19 cellular contexts compared by ENCODE assay signal in the genomic region with DNA sequence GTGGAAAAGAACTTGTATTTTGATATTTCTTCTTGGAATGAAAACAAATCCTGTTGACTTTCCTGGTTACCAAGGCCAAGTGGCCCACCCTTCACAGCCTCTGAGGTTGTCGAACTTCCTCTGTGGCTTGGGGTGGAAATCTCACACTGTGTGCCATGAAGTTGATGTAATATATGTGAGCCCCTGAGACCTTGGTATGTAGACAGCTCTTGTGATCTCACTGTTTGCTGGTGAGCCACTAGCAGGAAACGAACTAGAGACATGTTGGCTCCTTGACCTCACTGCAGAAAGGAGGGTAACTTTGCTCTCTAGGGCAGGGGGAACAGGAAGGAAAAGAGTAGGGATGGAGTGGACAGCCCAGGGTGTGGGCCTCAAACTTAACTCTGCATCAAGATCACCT.
DNase-seq lines count a peak whose midpoint lies in the region; ATAC-seq and TF ChIP-seq lines count a peak whose summit lies in the region.
"Had no signal": no experiment of that assay in that cellular context is flagged by ENCODE, and none has a peak within 500 bp of the region (broad histone marks: within the 10 kb centered on the region; RNA-seq: fewer than 3 reads in every experiment).

No MANE protein-coding gene starts in this region.

- H3K4me3 ChIP-seq in BLaER1 treated with 17β-estradiol and CSF1 and Interleukin-3, amounts not matched to agents 10 nM and 100 nM = no peak overlapping the region
- H3K4me3 ChIP-seq in fibroblast of pulmonary artery (replicated peaks; ENCODE audit: low read depth, low read length) (no peak overlapping the region), neutrophil (ENCODE audit: low read depth in 1 of 2, low read length in 1 of 2) (no peak overlapping the region)
- H3K4me3 ChIP-seq: ascending aorta, GM12878, SJSA1 had no signal

- TF ChIP-seq CTCF in fibroblast of pulmonary artery (IDR thresholded peaks at IDR 0.05; ENCODE audit: low read length, missing control alignments) (no peak), neutrophil (IDR thresholded peaks at IDR 0.05) (no peak)

- H3K27ac ChIP-seq in BLaER1 treated with 17β-estradiol and CSF1 and Interleukin-3, amounts not matched to agents 10 nM and 100 nM = peak overlapping the region; percentile 47 to 74 (median 58)
- peak overlapping the region; percentile 23 for H3K27ac ChIP-seq in neutrophil
- H3K27ac ChIP-seq: ascending aorta, SJSA1, WERI-Rb-1 had no signal

- H4K20me1 ChIP-seq in BLaER1 treated with 17β-estradiol and CSF1 and Interleukin-3, amounts not matched to agents 10 nM and 100 nM = no peaks in the 10 kb centered on the region

- peaks cover 45 to 100% (median 67%) of the 10 kb centered on the region in 10 experiments for H3K4me1 ChIP-seq in BLaER1 treated with 17β-estradiol and CSF1 and Interleukin-3, amounts not matched to agents 10 nM and 100 nM
- peaks cover 23% of the 10 kb centered on the region in 2 experiments for H3K4me1 ChIP-seq in neutrophil (ENCODE audit: control insufficient read depth in 1 of 2, insufficient read depth in 1 of 2, low read depth in 1 of 2, low read length in 1 of 2)
- H3K4me1 ChIP-seq: ascending aorta had no signal

- no peak for ATAC-seq in GM21619 (IDR thresholded peaks at IDR 0.05; ENCODE audit: unreplicated experiment)
- ATAC-seq: activated T-cell treated with anti-CD3 and anti-CD28 coated beads, Interleukin-2, amount 50 U/mL, for 4 hours; GM12878 had no signal

- peaks cover 7 to 90% (median 31%) of the 10 kb centered on the region in 11 experiments; a peak in 18 of 22 replicates for H3K36me3 ChIP-seq in BLaER1 treated with 17β-estradiol and CSF1 and Interleukin-3, amounts not matched to agents 10 nM and 100 nM
- H3K36me3 ChIP-seq in neutrophil = peaks cover 50% of the 10 kb centered on the region
- H3K36me3 ChIP-seq: WERI-Rb-1 had no signal

- H3K27me3 ChIP-seq in BLaER1 treated with 17β-estradiol and CSF1 and Interleukin-3, amounts not matched to agents 10 nM and 100 nM = no peaks in the 10 kb centered on the region
- H3K27me3 ChIP-seq in neutrophil = no peaks in the 10 kb centered on the region
- H3K27me3 ChIP-seq: ascending aorta, SJSA1 had no signal

- H3K9me3 ChIP-seq in BLaER1 treated with 17β-estradiol and CSF1 and Interleukin-3, amounts not matched to agents 10 nM and 100 nM (replicated peaks in 1 of 11) = peaks cover 0 to 14% (median 6%) of the 10 kb centered on the region in 11 experiments; a peak in 7 of 22 replicates
- no peaks in the 10 kb centered on the region for H3K9me3 ChIP-seq in neutrophil
- H3K9me3 ChIP-seq: ascending aorta, SJSA1 had no signal

- DNase-seq in MV-4-11 (lab: John Stamatoyannopoulos, UW) (peak; percentile 72), fibroblast of pulmonary artery (ENCODE audit: low read depth) (peak; percentile 8), NCI-H2227 treated with DMSO at 0.1 percent for 48 hours (lab: John Stamatoyannopoulos, UW) (no peak), NCI-H510A treated with DMSO at 0.1 percent for 48 hours (lab: John Stamatoyannopoulos, UW) (no peak)
- DNase-seq in stimulated activated CD4-positive, alpha-beta T cell treated with anti-CD3 and anti-CD28 coated beads, Interleukin-12 subunit alpha, Interleukin-12 subunit beta, amount 100 ng/mL, for 4 hours = no peak
- DNase-seq: activated T-cell treated with anti-CD3 and anti-CD28 coated beads, Interleukin-2, amount 50 U/mL, for 4 hours; DMS79 treated with DMSO at 0.1 percent for 48 hours; effector CD4-positive, alpha-beta T cell; foreskin melanocyte; KG1; NCI-H187 treated with DMSO at 0.1 percent for 48 hours; NCI-H82; WERI-Rb-1 had no signal

- peak overlapping the region; percentile 53 to 83 (median 66) for H3K4me2 ChIP-seq in BLaER1 treated with 17β-estradiol and CSF1 and Interleukin-3, amounts not matched to agents 10 nM and 100 nM

- H3K9ac ChIP-seq in BLaER1 treated with 17β-estradiol and CSF1 and Interleukin-3, amounts not matched to agents 10 nM and 100 nM = peak overlapping the region in 2 of 11 experiments; percentile 3 to 70; a peak in 3 of 22 replicates

Comparison
In these comparisons a context has a peak if more than half of its experiments do, and no peak if none do; other contexts are left out.
1. DNase-seq: peak in MV-4-11 (single experiment) and fibroblast of pulmonary artery (single experiment); none in NCI-H2227 treated with DMSO at 0.1 percent for 48 hours (single experiment), stimulated activated CD4-positive, alpha-beta T cell treated with anti-CD3 and anti-CD28 coated beads, Interleukin-12 subunit alpha, Interleukin-12 subunit beta, amount 100 ng/mL, for 4 hours (single experiment) and NCI-H510A treated with DMSO at 0.1 percent for 48 hours (single experiment).